In the genomic region with DNA sequence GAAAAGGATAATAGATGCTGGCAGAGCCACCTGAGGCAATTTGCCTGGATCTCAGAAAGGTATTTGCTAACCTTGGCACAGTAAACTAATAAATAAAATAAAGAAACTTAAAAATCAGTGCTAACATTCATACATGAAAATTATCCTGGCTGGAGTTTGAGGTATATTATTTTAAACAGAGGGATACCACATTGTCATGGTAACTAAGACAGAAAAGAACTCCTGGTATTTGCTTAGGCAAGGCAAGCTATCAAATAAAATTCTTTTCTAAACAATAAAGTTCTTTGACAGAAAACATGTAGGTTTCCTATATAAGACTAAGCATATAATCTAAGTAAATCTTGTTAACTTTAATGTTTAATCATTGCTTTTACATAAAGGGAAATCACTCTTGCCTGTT, we compare ENCODE assay signal across 32 cellular contexts.
"Had no signal": no experiment of that assay in that cellular context is flagged by ENCODE, and none has a peak within 500 bp of the region (broad histone marks: within the 10 kb centered on the region; RNA-seq: fewer than 3 reads in every experiment).

No MANE protein-coding gene starts in this region.

- H3K4me1 ChIP-seq: gastrocnemius medialis, right lobe of liver had no signal

- H3K4me1 Mint-ChIP-seq: activated CD4-positive, alpha-beta memory T cell treated with anti-CD3 and anti-CD28 coated beads, Interleukin-2, amount 10 ng/mL, durations not matched to agents 7 days and 5 days; activated CD4-positive, alpha-beta T cell treated with anti-CD3 and anti-CD28 coated beads, Interleukin-2, amount 10 ng/mL, durations not matched to agents 7 days and 5 days; activated T-helper 17 cell treated with anti-CD3 and anti-CD28 coated beads, Interleukin-2, amount 50 U/mL, for 72 hours; central memory CD8-positive, alpha-beta T cell; nephron; stimulated activated effector memory CD8-positive, alpha-beta T cell treated with anti-CD3 and anti-CD28 coated beads, Interleukin-12 subunit alpha, Interleukin-12 subunit beta, amount 100 ng/mL, for 72 hours had no signal

- H3K36me3 Mint-ChIP-seq: stimulated activated effector memory CD8-positive, alpha-beta T cell treated with anti-CD3 and anti-CD28 coated beads, Interleukin-12 subunit alpha, Interleukin-12 subunit beta, amount 100 ng/mL, for 72 hours had no signal

- DNase-seq: activated CD4-positive, alpha-beta memory T cell treated with anti-CD3 and anti-CD28 coated beads, Interleukin-2, amount 10 ng/mL, durations not matched to agents 7 days and 5 days; activated CD4-positive, alpha-beta T cell treated with anti-CD3 and anti-CD28 coated beads for 1 hour; activated CD4-positive, alpha-beta T cell treated with anti-CD3 and anti-CD28 coated beads, Interleukin-2, amount 10 ng/mL, durations not matched to agents 7 days and 5 days; activated CD8-positive, alpha-beta memory T cell treated with anti-CD3 and anti-CD28 coated beads, Interleukin-2, amount 50 U/mL, for 48 hours; activated gamma-delta T cell treated with Interleukin-2 at 50 U/mL for 16 hours; activated naive CD4-positive, alpha-beta T cell treated with anti-CD3 and anti-CD28 coated beads, Interleukin-2, amount 50 U/mL, for 16 hours; activated T-cell treated with anti-CD3 and anti-CD28 coated beads, Interleukin-2, amount 50 U/mL, for 24 hours; amygdala; effector CD8-positive, alpha-beta T cell; gastrocnemius medialis; glutamatergic neuron; kidney; left colon; mammary epithelial cell; right lobe of liver; stimulated activated CD4-positive, alpha-beta T cell treated with anti-CD3 and anti-CD28 coated beads, Interleukin-12 subunit alpha, Interleukin-12 subunit beta, amount 100 ng/mL, for 4 hours; stimulated activated CD4-positive, alpha-beta T cell treated with anti-CD3 and anti-CD28 coated beads, Interleukin-4, amount 100 ng/mL, for 24 hours; T-helper 2 cell; trophoblast cell had no signal

- H3K27ac Mint-ChIP-seq: activated CD4-positive, alpha-beta memory T cell treated with anti-CD3 and anti-CD28 coated beads, Interleukin-2, amount 10 ng/mL, durations not matched to agents 7 days and 5 days; activated CD4-positive, alpha-beta T cell treated with anti-CD3 and anti-CD28 coated beads, Interleukin-2, amount 10 ng/mL, durations not matched to agents 7 days and 5 days; activated T-cell treated with anti-CD3 and anti-CD28 coated beads, Interleukin-2, amount 50 U/mL, for 24 hours; activated T-helper 17 cell treated with anti-CD3 and anti-CD28 coated beads, Interleukin-2, amount 50 U/mL, for 72 hours; nephron; stimulated activated effector memory CD8-positive, alpha-beta T cell treated with anti-CD3 and anti-CD28 coated beads, Interleukin-12 subunit alpha, Interleukin-12 subunit beta, amount 100 ng/mL, for 72 hours; stimulated activated naive CD8-positive, alpha-beta T cell treated with anti-CD3 and anti-CD28 coated beads, Interleukin-15, Interleukin-2, amounts not matched to agents 100 ng/mL and 50 ng/mL, for 24 hours; WTC11 had no signal

- H3K27me3 ChIP-seq: gastrocnemius medialis, hepatocyte, right lobe of liver had no signal

- H3K9me3 Mint-ChIP-seq: activated CD4-positive, alpha-beta memory T cell treated with anti-CD3 and anti-CD28 coated beads, Interleukin-2, amount 10 ng/mL, durations not matched to agents 7 days and 5 days; activated CD4-positive, alpha-beta T cell treated with anti-CD3 and anti-CD28 coated beads, Interleukin-2, amount 10 ng/mL, durations not matched to agents 7 days and 5 days; activated T-cell treated with anti-CD3 and anti-CD28 coated beads, Interleukin-2, amount 50 U/mL, for 24 hours; activated T-helper 17 cell treated with anti-CD3 and anti-CD28 coated beads, Interleukin-2, amount 50 U/mL, for 72 hours; central memory CD8-positive, alpha-beta T cell; stimulated activated effector memory CD8-positive, alpha-beta T cell treated with anti-CD3 and anti-CD28 coated beads, Interleukin-12 subunit alpha, Interleukin-12 subunit beta, amount 100 ng/mL, for 72 hours; stimulated activated naive CD8-positive, alpha-beta T cell treated with anti-CD3 and anti-CD28 coated beads, Interleukin-15, Interleukin-2, amounts not matched to agents 100 ng/mL and 50 ng/mL, for 24 hours had no signal

- H3K27me3 Mint-ChIP-seq: central memory CD8-positive, alpha-beta T cell; stimulated activated naive CD8-positive, alpha-beta T cell treated with anti-CD3 and anti-CD28 coated beads, Interleukin-15, Interleukin-2, amounts not matched to agents 100 ng/mL and 50 ng/mL, for 24 hours had no signal

- H3K9me3 ChIP-seq: gastrocnemius medialis, right lobe of liver, thoracic aorta had no signal

- H3K79me2 ChIP-seq: hepatocyte had no signal

- FAIRE-seq: bronchial epithelial cell, colon, endometrium, kidney, urothelium cell line had no signal

- H2AFZ ChIP-seq: hepatocyte had no signal

- H3K4me3 Mint-ChIP-seq: activated CD4-positive, alpha-beta memory T cell treated with anti-CD3 and anti-CD28 coated beads, Interleukin-2, amount 10 ng/mL, durations not matched to agents 7 days and 5 days; activated CD4-positive, alpha-beta T cell treated with anti-CD3 and anti-CD28 coated beads, Interleukin-2, amount 10 ng/mL, durations not matched to agents 7 days and 5 days; activated T-cell treated with anti-CD3 and anti-CD28 coated beads, Interleukin-2, amount 50 U/mL, for 24 hours; activated T-helper 17 cell treated with anti-CD3 and anti-CD28 coated beads, Interleukin-2, amount 50 U/mL, for 72 hours; central memory CD8-positive, alpha-beta T cell; nephron; stimulated activated effector memory CD8-positive, alpha-beta T cell treated with anti-CD3 and anti-CD28 coated beads, Interleukin-12 subunit alpha, Interleukin-12 subunit beta, amount 100 ng/mL, for 72 hours; stimulated activated naive CD8-positive, alpha-beta T cell treated with anti-CD3 and anti-CD28 coated beads, Interleukin-15, Interleukin-2, amounts not matched to agents 100 ng/mL and 50 ng/mL, for 24 hours; WTC11 had no signal

- H3K27ac ChIP-seq: epithelial cell of prostate, gastrocnemius medialis, hepatocyte, right lobe of liver, thoracic aorta had no signal

- H3K36me3 ChIP-seq: gastrocnemius medialis, right lobe of liver, thoracic aorta had no signal

- H3K4me2 ChIP-seq: hepatocyte had no signal

- H3K4me3 ChIP-seq: gastrocnemius medialis, hepatocyte, right lobe of liver, thoracic aorta had no signal
